1 cellular context compared by ENCODE assay signal in genomic region chrX:23334871-23335599, GRCh38.
TF ChIP-seq lines count a peak whose summit lies in the region.

No MANE protein-coding gene starts in this region.

TF ChIP-seq in IMR-90, 13 proteins besides CTCF, POLR2A, EP300 and RAD21 (continued from another document):
- TF ChIP-seq ELK1 (IDR thresholded peaks at IDR 0.05; ENCODE audit: borderline replicate concordance, low read depth, low read length) (no peak), MXI1 (IDR thresholded peaks at IDR 0.05; ENCODE audit: borderline replicate concordance, low read depth, low read length) (no peak)
